Comparison of ENCODE assay signal across 20 cellular contexts in the genomic region with DNA sequence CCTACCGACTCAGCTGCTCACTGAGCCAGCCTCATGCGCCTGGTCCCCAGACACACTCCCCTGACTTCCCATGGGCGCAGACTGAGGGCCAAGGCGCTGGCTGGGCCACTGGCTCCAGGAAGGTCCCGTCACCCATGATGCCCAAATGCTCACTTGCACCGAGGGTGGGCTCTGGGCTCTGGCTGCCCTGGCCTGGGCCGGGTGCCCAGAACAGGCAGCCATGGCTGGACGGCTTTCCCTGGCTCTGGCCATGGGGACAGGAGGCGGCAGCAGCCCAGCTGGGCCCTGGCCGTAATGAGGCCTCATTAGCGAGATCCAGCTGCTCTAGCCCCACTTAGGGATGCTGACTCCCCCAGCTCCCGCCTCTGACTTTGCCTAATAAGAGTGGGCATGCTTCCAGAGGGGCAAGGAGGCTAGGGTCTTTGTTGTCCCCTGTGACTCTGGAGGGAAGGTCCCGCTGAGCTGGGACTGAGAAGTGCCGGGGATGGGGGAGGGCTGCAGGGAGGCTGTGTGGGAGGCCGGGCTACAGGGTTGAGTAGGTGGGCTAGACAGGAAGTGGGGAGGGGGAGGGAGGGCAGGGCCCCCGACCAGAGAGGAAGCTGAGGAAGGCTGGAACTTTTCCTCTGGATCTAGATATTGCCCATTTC. TPM values are rescaled to one million over a fixed set of nuclear protein-coding genes. Genes with fewer than 3 reads are reported as not detected.
DNase-seq lines count a peak whose midpoint lies in the region; ATAC-seq, FAIRE-seq and TF ChIP-seq lines count a peak whose summit lies in the region.
"Had no signal": no experiment of that assay in that cellular context is flagged by ENCODE, and none has a peak within 500 bp of the region (broad histone marks: within the 10 kb centered on the region; RNA-seq: fewer than 3 reads in every experiment).

No MANE protein-coding gene starts in this region.

- TF ChIP-seq POLR2A in HepG2 (IDR thresholded peaks at IDR 0.05; ENCODE audit: insufficient read depth in 1 of 2, low read depth in 2 of 2, low read length in 2 of 2) (no peak), right lobe of liver (IDR thresholded peaks at IDR 0.05) (no peak)

- no peak for TF ChIP-seq RAD21 in HepG2 (CRISPR knock-in tag; IDR thresholded peaks at IDR 0.05)

- no peak for TF ChIP-seq EP300 in HepG2 (IDR thresholded peaks at IDR 0.05; ENCODE audit: low read depth in 2 of 2, low read length in 2 of 2)
- no peak for TF ChIP-seq EP300 in HepG2 (CRISPR knock-in tag; IDR thresholded peaks at IDR 0.05; ENCODE audit: borderline replicate concordance)

- FAIRE-seq in HepG2 (lab: Jason Lieb, UNC), result no peak

- in situ Hi-C loops in HepG2 (cut with HindIII; ENCODE audit: extremely low pct_ligation_motif_present, low pct_unique_long_range_greater_than_20kb), result no loop called here

- H2AFZ ChIP-seq in HepG2 (ENCODE audit: low read length), result no peak overlapping the region

- TF ChIP-seq CTCF in HepG2 (CRISPR knock-in tag; IDR thresholded peaks at IDR 0.05) (no peak), right lobe of liver (IDR thresholded peaks at IDR 0.05) (no peak)

- ATAC-seq in HepG2 (no peak), right lobe of liver (no peak), GM21723 (IDR thresholded peaks at IDR 0.05; ENCODE audit: unreplicated experiment) (no peak)
- ATAC-seq: activated CD8-positive, alpha-beta T cell treated with anti-CD3 and anti-CD28 coated beads, Interleukin-2, amount 10 ng/mL, durations not matched to agents 7 days and 5 days; activated T-cell treated with anti-CD3 and anti-CD28 coated beads, Interleukin-2, amount 50 U/mL, for 4 hours; body of pancreas; gastrocnemius medialis; left lung; WTC11 had no signal

- POLR2A ChIA-PET in HepG2 (lab: Yijun Ruan, JAX), result no interaction called here

- WGBS in HepG2 (ENCODE audit: low lambda C conversion rate), result 90% methylated on average over 10 of the region's 16 CpGs
- WGBS in right lobe of liver (ENCODE audit: insufficient coverage, low coverage, low lambda C conversion rate, missing lambda C conversion rate), result 79% methylated on average over 9 of the region's 16 CpGs

- no peak for DNase-seq in HepG2 (ENCODE audit: low spot score)
- DNase-seq in right lobe of liver, result no peak
- DNase-seq in NCI-H1105 (lab: John Stamatoyannopoulos, UW), result no peak
- DNase-seq: activated CD8-positive, alpha-beta T cell treated with anti-CD3 and anti-CD28 coated beads, Interleukin-2, amount 10 ng/mL, durations not matched to agents 7 days and 5 days; activated naive CD4-positive, alpha-beta T cell treated with anti-CD3 and anti-CD28 coated beads, Interleukin-2, amount 50 U/mL, for 16 hours; activated T-cell treated with anti-CD3 and anti-CD28 coated beads, Interleukin-2, amount 50 U/mL, for 4 hours; body of pancreas; CD4-positive, alpha-beta T cell; dermis blood vessel endothelial cell; gastrocnemius medialis; Karpas-422; NCI-H2107; ovary; stimulated activated CD4-positive, alpha-beta T cell treated with anti-CD3 and anti-CD28 coated beads, Interleukin-2, amount 100 ng/mL, for 24 hours; stomach had no signal

- H3K4me2 ChIP-seq in HepG2 (ENCODE audit: low read depth, low read length), result no peak overlapping the region

- intact Hi-C loops in HepG2 (cut with micrococcal nuclease; ENCODE audit: unreplicated experiment), result no loop called here
- intact Hi-C loops in right lobe of liver (cut with DNase I), result no loop called here

- H3K27ac ChIP-seq in HepG2 (ENCODE audit: extremely low read length, insufficient read depth, low read length) (no peak overlapping the region), right lobe of liver (no peak overlapping the region), layer of hippocampus (ENCODE audit: low read depth, low read length) (peak overlapping the region; percentile 71), temporal lobe (ENCODE audit: low read depth, low read length) (peak overlapping the region; percentile 32)
- H3K27ac ChIP-seq: body of pancreas, gastrocnemius medialis, left lung, ovary, stomach had no signal

- CTCF ChIA-PET in HepG2 (lab: Yijun Ruan, JAX; ENCODE audit: low intra/inter-chr PET ratio, low total read pairs), result no interaction called here

- H3K27me3 ChIP-seq in HepG2 (ENCODE audit: control insufficient read depth in 1 of 2, insufficient read depth in 2 of 2, low read length in 2 of 2) (no peaks in the 10 kb centered on the region), right lobe of liver (no peaks in the 10 kb centered on the region), layer of hippocampus (ENCODE audit: control insufficient read depth, insufficient read depth, low read length) (no peaks in the 10 kb centered on the region)
- H3K27me3 ChIP-seq: body of pancreas, gastrocnemius medialis, left lung, ovary, stomach had no signal

- H3K9ac ChIP-seq in HepG2 (ENCODE audit: insufficient read depth, low read depth, low read length), result no peak overlapping the region

- H4K20me1 ChIP-seq in HepG2 (ENCODE audit: insufficient read depth, low read length), result no peaks in the 10 kb centered on the region

- H3K9me3 ChIP-seq in HepG2 (ENCODE audit: low read length) (no peaks in the 10 kb centered on the region), right lobe of liver (no peaks in the 10 kb centered on the region)
- H3K9me3 ChIP-seq: body of pancreas, gastrocnemius medialis, left lung, ovary, stomach had no signal

- peaks cover 3 to 22% of the 10 kb centered on the region in 2 experiments; a peak in 3 of 5 replicates for H3K36me3 ChIP-seq in HepG2 (replicated peaks in 1 of 2; ENCODE audit: control insufficient read depth in 1 of 2, insufficient read depth in 2 of 2, low read length in 2 of 2)
- no peaks in the 10 kb centered on the region for H3K36me3 ChIP-seq in right lobe of liver
- H3K36me3 ChIP-seq: gastrocnemius medialis, ovary had no signal

- peaks cover 13% of the 10 kb centered on the region for H3K4me1 ChIP-seq in HepG2 (ENCODE audit: insufficient read depth, low read length)
- no peaks in the 10 kb centered on the region for H3K4me1 ChIP-seq in right lobe of liver
- H3K4me1 ChIP-seq: body of pancreas, gastrocnemius medialis, left lung had no signal

- H3K4me3 ChIP-seq in HepG2 (replicated peaks in 1 of 3; ENCODE audit: insufficient read depth in 1 of 3, low read depth in 2 of 3, low read length in 3 of 3) (no peak overlapping the region), right lobe of liver (no peak overlapping the region)
- H3K4me3 ChIP-seq: body of pancreas, gastrocnemius medialis, left lung, ovary, stomach had no signal

- no peaks in the 10 kb centered on the region for H3K79me2 ChIP-seq in HepG2 (ENCODE audit: insufficient read depth, low read length)

- no TSS peak for BruUV-seq in HepG2 (replicated peaks; lab: Mats Ljungman, UMichigan)

RNA-seq across cellular contexts. Expression of gene SLC6A9, which starts 11.7 kb away (rescaled TPM):
- total RNA-seq in HepG2 (2016; rRNA removed; fragmentation: Illumina TruSeq; extraction: Trizol), result 4.8 and 8.5 TPM in 2 replicates
- total RNA-seq in HepG2 (2016; cell fraction: cytosol; rRNA removed; fragmentation: Illumina TruSeq; extraction: Trizol; ENCODE audit: low read depth), result 1.5 and 2.2 TPM in 2 replicates
- total RNA-seq in HepG2 (2016; cell fraction: insoluble cytoplasmic fraction; rRNA removed; fragmentation: Illumina TruSeq; extraction: Trizol), result 3.6 and 8.3 TPM in 2 replicates
- 5.1 and 6.1 TPM in 2 replicates for total RNA-seq in HepG2 (2016; cell fraction: membrane; rRNA removed; fragmentation: Illumina TruSeq; extraction: Trizol)
- total RNA-seq in HepG2 (2016; cell fraction: nucleus; rRNA removed; fragmentation: Illumina TruSeq; extraction: Trizol), result 11.0 and 14.1 TPM in 2 replicates
- polyA plus RNA-seq in HepG2 (2011; rRNA removed), result 9.9 and 16.1 TPM in 2 replicates
- 7.9 and 8.4 TPM in 2 replicates for polyA plus RNA-seq in HepG2 (2011; cell fraction: cytosol; rRNA removed)
- polyA plus RNA-seq in HepG2 (2011; cell fraction: nucleus; rRNA removed), result 33.5 and 37.5 TPM in 2 replicates
- 11.7 and 19.4 TPM in 2 replicates for polyA plus RNA-seq in HepG2 (2012)
- 2.5 TPM in 2 replicates for polyA plus RNA-seq in HepG2 (2016; cell fraction: cytosol; fragmentation: Illumina TruSeq; extraction: Trizol; ENCODE audit: low read depth)
- polyA plus RNA-seq in HepG2 (2016; cell fraction: insoluble cytoplasmic fraction; fragmentation: Illumina TruSeq; extraction: Trizol; ENCODE audit: low read depth), result 5.1 and 6.9 TPM in 2 replicates
- 5.7 and 5.9 TPM in 2 replicates for polyA plus RNA-seq in HepG2 (2016; cell fraction: membrane; fragmentation: Illumina TruSeq; extraction: Trizol; ENCODE audit: low read depth)
- polyA plus RNA-seq in HepG2 (2016; cell fraction: nucleus; fragmentation: Illumina TruSeq; extraction: Trizol; ENCODE audit: insufficient read depth, low read depth), result 20.8 and 22.7 TPM in 2 replicates
- 32.9 and 95.0 TPM in 2 replicates for polyA minus RNA-seq in HepG2 (2011; rRNA and poly(A)+ RNA removed; ENCODE audit: low replicate concordance)
- polyA minus RNA-seq in HepG2 (2011; cell fraction: cytosol; rRNA and poly(A)+ RNA removed), result 7.2 and 7.7 TPM in 2 replicates
- 11.1 and 11.3 TPM in 2 replicates for polyA minus RNA-seq in HepG2 (2011; cell fraction: nucleus; rRNA and poly(A)+ RNA removed)
- 1 to 10 TPM in 4 of 6 experiments, under 1 TPM in 2; 0.78 to 2.2 (median 1.9) TPM for total RNA-seq in right lobe of liver
- total RNA-seq in temporal lobe, result 4.7 TPM
- total RNA-seq: dermis blood vessel endothelial cell had no signal

RNA-seq across cellular contexts. Expression of gene CCDC24, which starts 28.1 kb away (rescaled TPM):
- total RNA-seq in HepG2 (2016; rRNA removed; fragmentation: Illumina TruSeq; extraction: Trizol) (2.2 and 2.9 TPM in 2 replicates), right lobe of liver (1 to 10 TPM; 2.2 to 8.4 (median 3.5) TPM), temporal lobe (4.4 TPM)
- 0.79 and 2.4 TPM in 2 replicates for total RNA-seq in HepG2 (2016; cell fraction: cytosol; rRNA removed; fragmentation: Illumina TruSeq; extraction: Trizol; ENCODE audit: low read depth)
- 0.95 and 2.5 TPM in 2 replicates for total RNA-seq in HepG2 (2016; cell fraction: insoluble cytoplasmic fraction; rRNA removed; fragmentation: Illumina TruSeq; extraction: Trizol)
- 1.8 and 2.6 TPM in 2 replicates for total RNA-seq in HepG2 (2016; cell fraction: membrane; rRNA removed; fragmentation: Illumina TruSeq; extraction: Trizol)
- 2.8 and 3.1 TPM in 2 replicates for total RNA-seq in HepG2 (2016; cell fraction: nucleus; rRNA removed; fragmentation: Illumina TruSeq; extraction: Trizol)
- 1.4 and 1.8 TPM in 2 replicates for polyA plus RNA-seq in HepG2 (2011; rRNA removed)
- polyA plus RNA-seq in HepG2 (2011; cell fraction: cytosol; rRNA removed), result 0.59 and 0.82 TPM in 2 replicates
- polyA plus RNA-seq in HepG2 (2011; cell fraction: nucleus; rRNA removed), result 8.4 and 10.6 TPM in 2 replicates
- 2.3 and 3.3 TPM in 2 replicates for polyA plus RNA-seq in HepG2 (2012)
- 1.3 and 1.8 TPM in 2 replicates for polyA plus RNA-seq in HepG2 (2016; cell fraction: cytosol; fragmentation: Illumina TruSeq; extraction: Trizol; ENCODE audit: low read depth)
- polyA plus RNA-seq in HepG2 (2016; cell fraction: insoluble cytoplasmic fraction; fragmentation: Illumina TruSeq; extraction: Trizol; ENCODE audit: low read depth), result 2.1 and 2.4 TPM in 2 replicates
- polyA plus RNA-seq in HepG2 (2016; cell fraction: membrane; fragmentation: Illumina TruSeq; extraction: Trizol; ENCODE audit: low read depth), result 1.7 and 2.2 TPM in 2 replicates
- 4.7 and 6.9 TPM in 2 replicates for polyA plus RNA-seq in HepG2 (2016; cell fraction: nucleus; fragmentation: Illumina TruSeq; extraction: Trizol; ENCODE audit: insufficient read depth, low read depth)
- 1.1 and 1.6 TPM in 2 replicates for polyA minus RNA-seq in HepG2 (2011; rRNA and poly(A)+ RNA removed; ENCODE audit: low replicate concordance)
- not detected in 2 replicates for polyA minus RNA-seq in HepG2 (2011; cell fraction: cytosol; rRNA and poly(A)+ RNA removed)
- 1.2 and 1.9 TPM in 2 replicates for polyA minus RNA-seq in HepG2 (2011; cell fraction: nucleus; rRNA and poly(A)+ RNA removed)

RNA-seq across cellular contexts. Expression of gene B4GALT2, which starts 40.5 kb away (rescaled TPM):
- total RNA-seq in HepG2 (2016; rRNA removed; fragmentation: Illumina TruSeq; extraction: Trizol) (56.5 and 78.0 TPM in 2 replicates), right lobe of liver (10 to 100 TPM; 13.4 to 49.5 (median 18.5) TPM), temporal lobe (50.4 TPM)
- 81.0 and 86.5 TPM in 2 replicates for total RNA-seq in HepG2 (2016; cell fraction: cytosol; rRNA removed; fragmentation: Illumina TruSeq; extraction: Trizol; ENCODE audit: low read depth)
- total RNA-seq in HepG2 (2016; cell fraction: insoluble cytoplasmic fraction; rRNA removed; fragmentation: Illumina TruSeq; extraction: Trizol), result 57.1 and 86.7 TPM in 2 replicates
- total RNA-seq in HepG2 (2016; cell fraction: membrane; rRNA removed; fragmentation: Illumina TruSeq; extraction: Trizol), result 144 and 151 TPM in 2 replicates
- 42.0 and 49.7 TPM in 2 replicates for total RNA-seq in HepG2 (2016; cell fraction: nucleus; rRNA removed; fragmentation: Illumina TruSeq; extraction: Trizol)
- polyA plus RNA-seq in HepG2 (2011; rRNA removed), result 41.9 and 57.0 TPM in 2 replicates
- polyA plus RNA-seq in HepG2 (2011; cell fraction: cytosol; rRNA removed), result 39.2 and 66.4 TPM in 2 replicates
- polyA plus RNA-seq in HepG2 (2011; cell fraction: nucleus; rRNA removed), result 53.0 and 54.3 TPM in 2 replicates
- polyA plus RNA-seq in HepG2 (2012), result 40.1 and 41.5 TPM in 2 replicates
- polyA plus RNA-seq in HepG2 (2016; cell fraction: cytosol; fragmentation: Illumina TruSeq; extraction: Trizol; ENCODE audit: low read depth), result 96.5 and 101 TPM in 2 replicates
- 67.6 and 73.0 TPM in 2 replicates for polyA plus RNA-seq in HepG2 (2016; cell fraction: insoluble cytoplasmic fraction; fragmentation: Illumina TruSeq; extraction: Trizol; ENCODE audit: low read depth)
- 132 and 145 TPM in 2 replicates for polyA plus RNA-seq in HepG2 (2016; cell fraction: membrane; fragmentation: Illumina TruSeq; extraction: Trizol; ENCODE audit: low read depth)
- polyA plus RNA-seq in HepG2 (2016; cell fraction: nucleus; fragmentation: Illumina TruSeq; extraction: Trizol; ENCODE audit: insufficient read depth, low read depth), result 86.0 and 90.4 TPM in 2 replicates
- 52.0 and 94.8 TPM in 2 replicates for polyA minus RNA-seq in HepG2 (2011; rRNA and poly(A)+ RNA removed; ENCODE audit: low replicate concordance)
- polyA minus RNA-seq in HepG2 (2011; cell fraction: cytosol; rRNA and poly(A)+ RNA removed), result 24.3 and 27.3 TPM in 2 replicates
- polyA minus RNA-seq in HepG2 (2011; cell fraction: nucleus; rRNA and poly(A)+ RNA removed), result 13.7 and 15.8 TPM in 2 replicates

RNA-seq across cellular contexts. Expression of gene ATP6V0B, which starts 44.8 kb away (rescaled TPM):
- total RNA-seq in HepG2 (2016; rRNA removed; fragmentation: Illumina TruSeq; extraction: Trizol) (76.4 and 161 TPM in 2 replicates), right lobe of liver (100 to 1,000 TPM in 2 of 6 experiments, 10 to 100 TPM in 4; 64.4 to 142 (median 76.9) TPM), temporal lobe (102 TPM)
- total RNA-seq in HepG2 (2016; cell fraction: cytosol; rRNA removed; fragmentation: Illumina TruSeq; extraction: Trizol; ENCODE audit: low read depth), result 117 and 155 TPM in 2 replicates
- 83.5 and 169 TPM in 2 replicates for total RNA-seq in HepG2 (2016; cell fraction: insoluble cytoplasmic fraction; rRNA removed; fragmentation: Illumina TruSeq; extraction: Trizol)
- 125 and 145 TPM in 2 replicates for total RNA-seq in HepG2 (2016; cell fraction: membrane; rRNA removed; fragmentation: Illumina TruSeq; extraction: Trizol)
- 134 and 145 TPM in 2 replicates for total RNA-seq in HepG2 (2016; cell fraction: nucleus; rRNA removed; fragmentation: Illumina TruSeq; extraction: Trizol)
- 157 and 169 TPM in 2 replicates for polyA plus RNA-seq in HepG2 (2011; rRNA removed)
- 171 and 212 TPM in 2 replicates for polyA plus RNA-seq in HepG2 (2011; cell fraction: cytosol; rRNA removed)
- 191 and 208 TPM in 2 replicates for polyA plus RNA-seq in HepG2 (2011; cell fraction: nucleus; rRNA removed)
- 45.1 and 96.9 TPM in 2 replicates for polyA plus RNA-seq in HepG2 (2012)
- polyA plus RNA-seq in HepG2 (2016; cell fraction: cytosol; fragmentation: Illumina TruSeq; extraction: Trizol; ENCODE audit: low read depth), result 104 and 146 TPM in 2 replicates
- 64.0 and 66.5 TPM in 2 replicates for polyA plus RNA-seq in HepG2 (2016; cell fraction: insoluble cytoplasmic fraction; fragmentation: Illumina TruSeq; extraction: Trizol; ENCODE audit: low read depth)
- polyA plus RNA-seq in HepG2 (2016; cell fraction: membrane; fragmentation: Illumina TruSeq; extraction: Trizol; ENCODE audit: low read depth), result 95.1 and 113 TPM in 2 replicates
- polyA plus RNA-seq in HepG2 (2016; cell fraction: nucleus; fragmentation: Illumina TruSeq; extraction: Trizol; ENCODE audit: insufficient read depth, low read depth), result 218 and 233 TPM in 2 replicates
- 161 and 288 TPM in 2 replicates for polyA minus RNA-seq in HepG2 (2011; rRNA and poly(A)+ RNA removed; ENCODE audit: low replicate concordance)
- polyA minus RNA-seq in HepG2 (2011; cell fraction: cytosol; rRNA and poly(A)+ RNA removed), result 33.1 and 37.3 TPM in 2 replicates
- 51.0 and 60.8 TPM in 2 replicates for polyA minus RNA-seq in HepG2 (2011; cell fraction: nucleus; rRNA and poly(A)+ RNA removed)

RNA-seq across cellular contexts. Expression of gene DPH2, which starts 49.7 kb away (rescaled TPM):
- 38.3 and 40.5 TPM in 2 replicates for total RNA-seq in HepG2 (2016; rRNA removed; fragmentation: Illumina TruSeq; extraction: Trizol)
- 15.2 TPM in 2 replicates for total RNA-seq in HepG2 (2016; cell fraction: cytosol; rRNA removed; fragmentation: Illumina TruSeq; extraction: Trizol; ENCODE audit: low read depth)
- total RNA-seq in HepG2 (2016; cell fraction: insoluble cytoplasmic fraction; rRNA removed; fragmentation: Illumina TruSeq; extraction: Trizol), result 33.0 and 37.1 TPM in 2 replicates
- total RNA-seq in HepG2 (2016; cell fraction: membrane; rRNA removed; fragmentation: Illumina TruSeq; extraction: Trizol), result 43.0 and 46.2 TPM in 2 replicates
- 21.9 and 28.3 TPM in 2 replicates for total RNA-seq in HepG2 (2016; cell fraction: nucleus; rRNA removed; fragmentation: Illumina TruSeq; extraction: Trizol)
- 32.2 and 39.3 TPM in 2 replicates for polyA plus RNA-seq in HepG2 (2011; rRNA removed)
- 29.8 and 30.1 TPM in 2 replicates for polyA plus RNA-seq in HepG2 (2011; cell fraction: cytosol; rRNA removed)
- 143 and 148 TPM in 2 replicates for polyA plus RNA-seq in HepG2 (2011; cell fraction: nucleus; rRNA removed)
- polyA plus RNA-seq in HepG2 (2012), result 16.3 and 20.7 TPM in 2 replicates
- 16.6 and 18.7 TPM in 2 replicates for polyA plus RNA-seq in HepG2 (2016; cell fraction: cytosol; fragmentation: Illumina TruSeq; extraction: Trizol; ENCODE audit: low read depth)
- polyA plus RNA-seq in HepG2 (2016; cell fraction: insoluble cytoplasmic fraction; fragmentation: Illumina TruSeq; extraction: Trizol; ENCODE audit: low read depth), result 33.1 and 38.5 TPM in 2 replicates
- polyA plus RNA-seq in HepG2 (2016; cell fraction: membrane; fragmentation: Illumina TruSeq; extraction: Trizol; ENCODE audit: low read depth), result 41.7 and 43.1 TPM in 2 replicates
- polyA plus RNA-seq in HepG2 (2016; cell fraction: nucleus; fragmentation: Illumina TruSeq; extraction: Trizol; ENCODE audit: insufficient read depth, low read depth), result 50.3 and 52.5 TPM in 2 replicates
- polyA minus RNA-seq in HepG2 (2011; rRNA and poly(A)+ RNA removed; ENCODE audit: low replicate concordance), result 71.2 and 144 TPM in 2 replicates
- 10.3 and 13.5 TPM in 2 replicates for polyA minus RNA-seq in HepG2 (2011; cell fraction: cytosol; rRNA and poly(A)+ RNA removed)
- 36.7 and 43.0 TPM in 2 replicates for polyA minus RNA-seq in HepG2 (2011; cell fraction: nucleus; rRNA and poly(A)+ RNA removed)
- total RNA-seq in right lobe of liver, result 10 to 100 TPM in 5 of 6 experiments, 1 to 10 TPM in 1; 8.9 to 27.5 (median 12.0) TPM
- total RNA-seq in temporal lobe, result 12.3 TPM

Comparison
In these comparisons a context has a peak if more than half of its experiments do, and no peak if none do; other contexts are left out.
1. H3K27ac ChIP-seq: peak in layer of hippocampus (single experiment) and temporal lobe (single experiment); none in HepG2 (single experiment) and right lobe of liver (0 of 3).